In genomic region chr7:117963278-117964184, GRCh38 we compare ENCODE assay signal across 1 cellular context.
TF ChIP-seq lines count a peak whose summit lies in the region.

No MANE protein-coding gene starts in this region.

TF ChIP-seq in H1, 55 proteins besides CTCF, POLR2A, EP300 and RAD21:
- TF ChIP-seq TBP (IDR thresholded peaks at IDR 0.05; ENCODE audit: low read depth, low read length) (no peak), POLR2AphosphoS5 (IDR thresholded peaks at IDR 0.05; ENCODE audit: low read depth, low read length) (no peak), KDM1A (IDR thresholded peaks at IDR 0.05; ENCODE audit: borderline replicate concordance, low read length) (no peak), NANOG (IDR thresholded peaks at IDR 0.05; ENCODE audit: insufficient read depth, low read depth, low read length, poor library complexity, severe bottlenecking) (no peak), TEAD4 (IDR thresholded peaks at IDR 0.05; ENCODE audit: low read depth, low read length) (no peak), SIX5 (IDR thresholded peaks at IDR 0.05; ENCODE audit: low read depth, low read length) (no peak), CEBPB (IDR thresholded peaks at IDR 0.05; ENCODE audit: low read depth, low read length) (no peak), GTF2F1 (IDR thresholded peaks at IDR 0.05; ENCODE audit: borderline replicate concordance, low read depth, low read length) (no peak), SIN3A (conservative IDR thresholded peaks at IDR 0.05 in 1 of 2, IDR thresholded peaks at IDR 0.05 in 1 of 2; ENCODE audit: low read depth in 1 of 2, low read length in 2 of 2) (no peak), TAF1 (IDR thresholded peaks at IDR 0.05; ENCODE audit: low read depth, low read length) (no peak), RBBP5 (IDR thresholded peaks at IDR 0.05; ENCODE audit: borderline replicate concordance, low read depth, low read length) (no peak), CTBP2 (IDR thresholded peaks at IDR 0.05; ENCODE audit: borderline replicate concordance, insufficient read depth, insufficient read length, low read length) (no peak)
